In the genomic region with DNA sequence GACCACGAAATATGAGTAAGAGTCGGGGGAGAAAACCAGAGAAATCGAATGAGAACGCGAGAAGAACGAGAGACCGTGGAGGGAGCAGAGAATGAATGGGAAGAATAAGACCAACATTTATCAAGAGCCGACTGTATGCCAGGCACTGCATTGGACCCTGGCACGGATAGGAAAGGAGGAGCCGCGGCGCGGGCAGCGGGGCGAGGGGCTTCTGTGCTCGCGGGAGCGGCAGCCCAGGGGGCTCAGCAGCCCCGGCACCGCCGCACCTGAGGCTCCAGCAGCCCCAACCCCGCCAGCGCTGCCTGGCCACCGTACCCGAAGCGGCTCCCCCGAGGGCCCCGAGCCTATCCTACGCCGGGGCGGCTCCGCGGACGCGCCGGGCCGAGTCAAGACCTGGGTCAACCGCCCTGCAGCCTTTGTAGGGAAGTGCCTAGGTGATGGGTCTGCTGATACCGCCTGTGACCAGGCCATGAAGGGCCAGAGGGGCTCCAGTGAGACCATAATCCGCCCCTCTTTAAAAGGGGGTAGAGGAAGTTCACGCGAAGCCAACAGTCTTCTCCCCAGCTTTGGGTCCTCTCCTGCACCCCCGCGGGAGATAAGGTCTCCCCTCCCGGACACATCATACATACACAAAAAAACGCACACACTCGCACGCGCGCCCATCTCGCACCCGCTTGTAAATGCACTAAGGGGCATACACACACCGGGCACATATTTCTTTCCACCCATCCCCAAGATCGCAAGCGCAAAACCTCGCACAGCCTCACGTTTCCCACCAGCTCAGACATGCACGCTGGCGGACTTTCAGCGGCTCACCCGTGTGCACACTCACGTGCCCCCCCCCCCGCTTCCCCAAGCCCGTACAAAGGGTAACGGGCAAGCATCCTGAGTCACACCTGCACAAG, we compare ENCODE assay signal across 8 cellular contexts. TPM values are rescaled to one million over a fixed set of nuclear protein-coding genes. Genes with fewer than 3 reads are reported as not detected.
DNase-seq lines count a peak whose midpoint lies in the region; ATAC-seq and TF ChIP-seq lines count a peak whose summit lies in the region.

No MANE protein-coding gene starts in this region.

- peak overlapping the region; percentile 77 for H2AFZ ChIP-seq in hepatocyte

- peaks cover 59% of the 10 kb centered on the region for H3K4me1 ChIP-seq in BLaER1
- H3K4me1 ChIP-seq in hepatocyte (ENCODE audit: insufficient read depth): peaks cover 23% of the 10 kb centered on the region

- WGBS in hepatocyte (ENCODE audit: low lambda C conversion rate, missing lambda C conversion rate): 2% methylated on average over 65 of the region's 65 CpGs

- no peak for ATAC-seq in HG03108 (IDR thresholded peaks at IDR 0.05; ENCODE audit: unreplicated experiment)

- H4K20me1 ChIP-seq in BLaER1 (peaks cover 40% of the 10 kb centered on the region), hepatocyte (ENCODE audit: insufficient read depth, poor library complexity, severe bottlenecking) (no peaks in the 10 kb centered on the region)

- H3K36me3 ChIP-seq in BLaER1 (no peaks in the 10 kb centered on the region), hepatocyte (replicated peaks; ENCODE audit: insufficient read depth, low read depth) (no peaks in the 10 kb centered on the region)

- peak; percentile 75 for DNase-seq in HuH-7.5 (ENCODE audit: low spot score)
- DNase-seq in activated T-cell treated with anti-CD3 and anti-CD28 coated beads for 4 hours: peak; percentile 19
- peak; percentile 48 for DNase-seq in hepatocyte (ENCODE audit: low spot score)
- DNase-seq in stimulated activated CD4-positive, alpha-beta T cell treated with anti-CD3 and anti-CD28 coated beads, Interleukin-2, amount 100 ng/mL, for 4 hours (ENCODE audit: low read depth): peak; percentile 23
- no peak for DNase-seq in DMS79 treated with DMSO at 0.1 percent for 48 hours (lab: John Stamatoyannopoulos, UW)
- DNase-seq in effector CD8-positive, alpha-beta T cell (lab: John Stamatoyannopoulos, UW): no peak

- H3K9me3 ChIP-seq in BLaER1 (no peaks in the 10 kb centered on the region), hepatocyte (ENCODE audit: low read depth) (no peaks in the 10 kb centered on the region)

- H3K79me2 ChIP-seq in hepatocyte: no peaks in the 10 kb centered on the region

- H3K27ac ChIP-seq in BLaER1: no peak overlapping the region
- no peak overlapping the region for H3K27ac ChIP-seq in hepatocyte

- H3K27me3 ChIP-seq in BLaER1 (peaks cover 51% of the 10 kb centered on the region), hepatocyte (peaks cover 67% of the 10 kb centered on the region)

- H3K4me2 ChIP-seq in BLaER1 (peak overlapping the region; percentile 98), hepatocyte (peak overlapping the region; percentile 90)

- H3K9me2 ChIP-seq in hepatocyte (replicated peaks; ENCODE audit: insufficient read depth): no peaks in the 10 kb centered on the region

- H3K9ac ChIP-seq in BLaER1: no peak overlapping the region

- H3K4me3 ChIP-seq in BLaER1 (peak overlapping the region; percentile 76), hepatocyte (peak overlapping the region; percentile 24)

- TF ChIP-seq CTCF in hepatocyte (IDR thresholded peaks at IDR 0.05; ENCODE audit: poor library complexity): no peak

RNA-seq across cellular contexts. Expression of gene RTN4RL2, which starts 1.0 kb away (rescaled TPM):
- 1.4 and 2.4 TPM in 2 replicates for total RNA-seq in hepatocyte
- polyA plus RNA-seq in hepatocyte: 5.8 and 10.6 TPM in 2 replicates

RNA-seq across cellular contexts. Expression of gene SLC43A3, which starts 32.4 kb away (rescaled TPM):
- 10.5 and 19.3 TPM in 2 replicates for total RNA-seq in hepatocyte
- 13.5 and 20.7 TPM in 2 replicates for polyA plus RNA-seq in hepatocyte

RNA-seq across cellular contexts. Expression of gene SLC43A1, which starts 56.1 kb away (rescaled TPM):
- 40.4 and 42.2 TPM in 2 replicates for total RNA-seq in hepatocyte
- 23.4 and 39.5 TPM in 2 replicates for polyA plus RNA-seq in hepatocyte

Comparison
In these comparisons a context has a peak if more than half of its experiments do, and no peak if none do; other contexts are left out.
1. DNase-seq: peak in HuH-7.5 (single experiment), activated T-cell treated with anti-CD3 and anti-CD28 coated beads for 4 hours (single experiment), hepatocyte (single experiment) and stimulated activated CD4-positive, alpha-beta T cell treated with anti-CD3 and anti-CD28 coated beads, Interleukin-2, amount 100 ng/mL, for 4 hours (single experiment); none in DMS79 treated with DMSO at 0.1 percent for 48 hours (single experiment) and effector CD8-positive, alpha-beta T cell (single experiment).